8 cellular contexts compared by ENCODE assay signal in the genomic region with DNA sequence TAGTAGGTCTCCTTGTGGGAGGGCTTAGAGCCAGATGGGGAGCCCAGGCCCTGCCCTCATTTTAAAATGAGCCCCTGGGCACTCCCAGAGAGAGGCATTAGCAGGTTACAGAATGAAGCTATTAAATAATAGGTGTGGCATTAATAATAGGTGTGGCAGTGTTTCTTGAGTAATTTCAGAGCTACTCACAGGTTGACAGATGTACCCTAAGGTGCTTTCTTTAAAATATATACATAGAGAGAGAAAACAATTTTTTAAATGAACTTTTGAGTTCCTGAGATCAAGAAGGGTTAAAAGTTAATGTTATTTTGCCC. TPM values are rescaled to one million over a fixed set of nuclear protein-coding genes. Genes with fewer than 3 reads are reported as not detected.
DNase-seq lines count a peak whose midpoint lies in the region; ATAC-seq and TF ChIP-seq lines count a peak whose summit lies in the region.

No MANE protein-coding gene starts in this region.

- peak overlapping the region; percentile 79 for H3K4me3 ChIP-seq in fibroblast of pulmonary artery (replicated peaks; ENCODE audit: low read depth, low read length)
- H3K4me3 ChIP-seq in skin epidermis, result peak overlapping the region; percentile 36 to 65 (median 58)

- CTCF ChIA-PET in RWPE1 (lab: Yijun Ruan, JAX), result interaction anchor here (0.6 to 2.5 kb wide), 8 partner anchors 9 to 549 kb away, joined by 3 to 18 read pairs (median 4); no protein-coding TSS in a partner anchor

- no peak for TF ChIP-seq CTCF in RWPE1 (conservative IDR thresholded peaks at IDR 0.05; ENCODE audit: low read depth)
- no peak for TF ChIP-seq CTCF in fibroblast of pulmonary artery (IDR thresholded peaks at IDR 0.05; ENCODE audit: low read length, missing control alignments)

- H3K27ac ChIP-seq in RWPE1 (peak overlapping the region; percentile 76), skin epidermis (peak overlapping the region in 16 of 21 experiments; percentile 44 to 90 (median 80))

- peak; percentile 26 for DNase-seq in RWPE1 (ENCODE audit: low spot score)
- no peak for DNase-seq in fibroblast of pulmonary artery (ENCODE audit: low read depth)
- no peak for DNase-seq in DMS153 (lab: John Stamatoyannopoulos, UW)
- no peak for DNase-seq in sciatic nerve (ENCODE audit: low spot score)
- DNase-seq in HuH-7.5 (ENCODE audit: low spot score), result no peak
- no peak for DNase-seq in activated CD4-positive, alpha-beta T cell treated with anti-CD3 and anti-CD28 coated beads, Interleukin-2, amount 50 U/mL, for 1 hour

- POLR2A ChIA-PET in RWPE1 (lab: Yijun Ruan, JAX; ENCODE audit: low non-redundant PET), result interaction anchor here (0.6 kb wide), 1 partner anchor 34 kb away, joined by 3 read pairs; no protein-coding TSS in a partner anchor

- ATAC-seq in GM19328 (IDR thresholded peaks at IDR 0.05; ENCODE audit: unreplicated experiment) (peak; percentile 21), sciatic nerve (no peak)

- intact Hi-C loops in sciatic nerve (cut with DNase I), result no loop called here

RNA-seq across cellular contexts. Expression of a gene that starts 1.2 kb away (rescaled TPM):
- total RNA-seq in sciatic nerve, result 32.3 TPM
